ENCODE assay signal across 15 cellular contexts in the genomic region with DNA sequence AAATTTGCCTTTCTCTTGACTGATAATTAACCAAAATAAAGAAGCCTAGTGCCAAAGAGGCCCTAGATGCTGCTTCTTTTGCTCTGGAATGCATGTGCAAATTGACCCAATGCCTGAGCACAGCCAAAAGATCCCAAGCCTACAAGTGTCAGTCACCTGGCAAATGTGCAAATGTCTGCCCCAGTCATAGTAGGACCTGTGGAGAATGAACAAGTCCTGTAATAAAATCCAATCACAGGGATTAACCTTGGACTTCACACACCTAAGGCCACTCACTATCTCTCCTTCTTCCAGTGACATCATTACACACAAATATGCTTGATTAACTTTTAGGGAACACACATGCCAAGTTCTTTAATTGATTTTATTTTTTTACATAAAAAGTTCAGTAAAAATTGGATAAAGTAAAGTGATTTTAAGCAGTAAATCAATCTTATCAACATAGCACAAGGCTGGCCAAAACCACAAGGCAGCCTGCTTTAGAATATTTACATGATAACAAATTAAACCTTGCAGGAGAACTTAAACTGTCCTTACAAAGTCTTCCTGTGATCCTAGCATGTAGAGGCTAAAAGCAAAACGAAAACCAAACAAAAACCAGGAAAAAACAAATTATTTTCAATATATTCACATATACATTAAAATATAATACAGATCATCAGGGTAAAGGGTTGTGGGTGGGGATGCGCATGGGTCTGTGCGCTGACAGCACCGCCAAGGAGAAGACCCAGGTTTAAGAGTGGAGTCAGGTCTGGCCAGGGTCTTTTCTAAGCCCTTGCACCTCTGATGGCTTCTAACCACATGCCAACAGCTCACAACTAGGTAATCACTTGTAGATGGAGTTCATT. TPM values are rescaled to one million over a fixed set of nuclear protein-coding genes. Genes with fewer than 3 reads are reported as not detected.
DNase-seq lines count a peak whose midpoint lies in the region; ATAC-seq and TF ChIP-seq lines count a peak whose summit lies in the region.
"Had no signal": no experiment of that assay in that cellular context is flagged by ENCODE, and none has a peak within 500 bp of the region (broad histone marks: within the 10 kb centered on the region; RNA-seq: fewer than 3 reads in every experiment).

No MANE protein-coding gene starts in this region.

- H2BK5ac ChIP-seq in mesendoderm (ENCODE audit: low read length), result no peak overlapping the region

- no peak overlapping the region for H2BK15ac ChIP-seq in mesendoderm (replicated peaks; ENCODE audit: low read depth)

- no peak overlapping the region for H4K8ac ChIP-seq in mesendoderm (ENCODE audit: low read depth, low read length)

- no peak for TF ChIP-seq POLR2A in gastrocnemius medialis (IDR thresholded peaks at IDR 0.05)

- TF ChIP-seq CTCF in Panc1 (IDR thresholded peaks at IDR 0.05) (no peak), gastrocnemius medialis (IDR thresholded peaks at IDR 0.05 in 4 of 5, conservative IDR thresholded peaks at IDR 0.05 in 1 of 5) (no peak)

- H3K79me1 ChIP-seq in mesendoderm (ENCODE audit: low read length), result no peaks in the 10 kb centered on the region

- H3K4me2 ChIP-seq in mesendoderm (ENCODE audit: low read length), result no peak overlapping the region

- H2BK120ac ChIP-seq in mesendoderm (ENCODE audit: low read depth, low read length), result no peak overlapping the region

- no peaks in the 10 kb centered on the region for H3K9me3 Mint-ChIP-seq in activated CD4-positive, alpha-beta T cell treated with anti-CD3 and anti-CD28 coated beads for 36 hours (ENCODE audit: low read depth)
- H3K9me3 Mint-ChIP-seq in effector memory CD8-positive, alpha-beta T cell, result no peaks in the 10 kb centered on the region

- WGBS in mesendoderm (ENCODE audit: extremely low coverage, insufficient coverage, low lambda C conversion rate), result no CpG with 5 or more reads among the region's 4 CpGs

- no peaks in the 10 kb centered on the region for H3K4me1 ChIP-seq in Panc1 (ENCODE audit: control insufficient read depth, insufficient read depth, low read length)
- peaks cover 19 to 52% of the 10 kb centered on the region in 2 donors for H3K4me1 ChIP-seq in gastrocnemius medialis
- no peaks in the 10 kb centered on the region for H3K4me1 ChIP-seq in mesendoderm (ENCODE audit: control insufficient read depth, low read depth, low read length)
- H3K4me1 ChIP-seq: prostate gland had no signal

- H3K27ac ChIP-seq in Panc1 (ENCODE audit: low read length) (no peak overlapping the region), gastrocnemius medialis (peak overlapping the region; percentile 17 to 88 (median 44)), mesendoderm (ENCODE audit: low read depth, low read length) (no peak overlapping the region)
- H3K27ac ChIP-seq: prostate gland, WERI-Rb-1 had no signal

- no peak overlapping the region for H3K56ac ChIP-seq in mesendoderm (ENCODE audit: low read length)

- no peak overlapping the region for H3K4ac ChIP-seq in mesendoderm (ENCODE audit: low read depth, low read length)

- H3K23ac ChIP-seq in mesendoderm (ENCODE audit: low read length), result no peak overlapping the region

- POLR2A ChIA-PET in activated CD4-positive, alpha-beta T cell treated with anti-CD3 and anti-CD28 coated beads for 36 hours (lab: Charles Lee), result no interaction called here
- POLR2A ChIA-PET in Panc1 (lab: Charles Lee), result no interaction called here

- no peak overlapping the region for H3K4me3 ChIP-seq in Panc1 (ENCODE audit: low read depth in 2 of 2, low read length in 2 of 2)
- H3K4me3 ChIP-seq in gastrocnemius medialis, result no peak overlapping the region
- no peak overlapping the region for H3K4me3 ChIP-seq in mesendoderm (ENCODE audit: low read length)
- H3K4me3 ChIP-seq: heart right ventricle, lower lobe of right lung, prostate gland had no signal

- H3K4me3 Mint-ChIP-seq in activated CD4-positive, alpha-beta T cell treated with anti-CD3 and anti-CD28 coated beads for 36 hours, result no peak overlapping the region
- peak overlapping the region; percentile 42 to 48 for H3K4me3 Mint-ChIP-seq in effector memory CD8-positive, alpha-beta T cell

- CTCF ChIA-PET in activated CD4-positive, alpha-beta T cell treated with anti-CD3 and anti-CD28 coated beads for 36 hours (lab: Charles Lee), result interaction anchor here (1.1 kb wide), 1 partner anchor 10 kb away, joined by 3 read pairs; no protein-coding TSS in a partner anchor
- CTCF ChIA-PET in Panc1 (lab: Charles Lee), result no interaction called here

- BruUV-seq in Panc1 (replicated peaks; lab: Mats Ljungman, UMichigan), result TSS peak; percentile 71

- DNase-seq in activated CD4-positive, alpha-beta T cell treated with anti-CD3 and anti-CD28 coated beads for 36 hours, result no peak
- no peak for DNase-seq in activated CD4-positive, alpha-beta T cell treated with anti-CD3 and anti-CD28 coated beads for 48 hours
- DNase-seq in Panc1 (ENCODE audit: low read depth, low spot score) (no peak), gastrocnemius medialis (no peak), mesendoderm (no peak), MV-4-11 (lab: John Stamatoyannopoulos, UW) (no peak)
- no peak for DNase-seq in effector memory CD8-positive, alpha-beta T cell
- no peak for DNase-seq in stimulated activated CD4-positive, alpha-beta T cell treated with anti-CD3 and anti-CD28 coated beads, Interleukin-2, amount 100 ng/mL, for 48 hours
- DNase-seq: effector CD8-positive, alpha-beta T cell; heart right ventricle; lower lobe of right lung; NCI-H524; WERI-Rb-1 had no signal

- no peak overlapping the region for H3K18ac ChIP-seq in mesendoderm (ENCODE audit: low read length)

- H3K9ac ChIP-seq in mesendoderm (ENCODE audit: low read length), result no peak overlapping the region

- H2AK5ac ChIP-seq in mesendoderm (ENCODE audit: low read length), result no peak overlapping the region

- no peaks in the 10 kb centered on the region for H3K27me3 Mint-ChIP-seq in activated CD4-positive, alpha-beta T cell treated with anti-CD3 and anti-CD28 coated beads for 36 hours
- no peaks in the 10 kb centered on the region for H3K27me3 Mint-ChIP-seq in effector memory CD8-positive, alpha-beta T cell

- intact Hi-C loops in activated CD4-positive, alpha-beta T cell treated with anti-CD3 and anti-CD28 coated beads for 36 hours (cut with DNase I, micrococcal nuclease), result loop anchor here (5.0 to 10.0 kb wide), 5 partner anchors 41 to 358 kb away; partner anchors contain the start of genes KIF9 (in 1 of the 2), KLHL18 (in 1 of the 2) and SETD2 (in 1 of the 2)
- intact Hi-C loops in Panc1 (cut with micrococcal nuclease; ENCODE audit: unreplicated experiment), result no loop called here
- intact Hi-C loops in gastrocnemius medialis (cut with DNase I; ENCODE audit: low total_unique reads), result loop anchor here (5.0 kb wide), 1 partner anchor 84 kb away; no protein-coding TSS in a partner anchor

- peaks cover 46% of the 10 kb centered on the region for H3K4me1 Mint-ChIP-seq in activated CD4-positive, alpha-beta T cell treated with anti-CD3 and anti-CD28 coated beads for 36 hours
- H3K4me1 Mint-ChIP-seq in effector memory CD8-positive, alpha-beta T cell (ENCODE audit: low read depth in 2 of 2), result peaks cover 37 to 41% of the 10 kb centered on the region in 2 donors

- H3K27me3 ChIP-seq in Panc1 (ENCODE audit: control insufficient read depth, insufficient read depth, low read length) (no peaks in the 10 kb centered on the region), gastrocnemius medialis (no peaks in the 10 kb centered on the region), mesendoderm (ENCODE audit: insufficient read depth, low read length, poor library complexity) (no peaks in the 10 kb centered on the region)
- H3K27me3 ChIP-seq: heart right ventricle had no signal

- in situ Hi-C loops in Panc1 (cut with HindIII; ENCODE audit: low pct_unique_long_range_greater_than_20kb, low sequenced_read_pairs) (no loop called here), gastrocnemius medialis (cut with MboI; ENCODE audit: low sequenced_read_pairs in 4 of 4) (loop anchor here in 1 of 4 donors (25.0 kb wide), 1 partner anchor 329 kb away; the partner anchor contains the start of gene ALS2CL)

- H3K79me2 ChIP-seq in mesendoderm (ENCODE audit: control insufficient read depth, insufficient read depth, low read length), result no peaks in the 10 kb centered on the region

- H3K9me3 ChIP-seq in Panc1 (ENCODE audit: control insufficient read depth, insufficient read depth, low read depth, low read length) (no peaks in the 10 kb centered on the region), gastrocnemius medialis (no peaks in the 10 kb centered on the region)
- H3K9me3 ChIP-seq: heart right ventricle, lower lobe of right lung, prostate gland had no signal

- H3K36me3 ChIP-seq in Panc1 (ENCODE audit: control insufficient read depth, insufficient read depth, low read length) (peaks cover 7% of the 10 kb centered on the region), gastrocnemius medialis (peaks cover 0 to 24% of the 10 kb centered on the region in 2 donors), mesendoderm (ENCODE audit: control insufficient read depth, insufficient read depth, low read length) (peaks cover 3% of the 10 kb centered on the region)

- peaks cover 23% of the 10 kb centered on the region for H3K36me3 Mint-ChIP-seq in activated CD4-positive, alpha-beta T cell treated with anti-CD3 and anti-CD28 coated beads for 36 hours (ENCODE audit: low read depth)
- H3K36me3 Mint-ChIP-seq in effector memory CD8-positive, alpha-beta T cell (ENCODE audit: insufficient read depth), result peaks cover 43% of the 10 kb centered on the region

- ATAC-seq in activated CD4-positive, alpha-beta T cell treated with anti-CD3 and anti-CD28 coated beads for 36 hours, result no peak
- no peak for ATAC-seq in Panc1
- no peak for ATAC-seq in effector memory CD8-positive, alpha-beta T cell (replicated peaks)
- no peak for ATAC-seq in gastrocnemius medialis
- ATAC-seq: heart right ventricle, Right ventricle myocardium inferior had no signal

- peak overlapping the region; percentile 85 for H3K27ac Mint-ChIP-seq in activated CD4-positive, alpha-beta T cell treated with anti-CD3 and anti-CD28 coated beads for 36 hours
- H3K27ac Mint-ChIP-seq in effector memory CD8-positive, alpha-beta T cell, result peak overlapping the region; percentile 91 to 95

- no peak overlapping the region for H4K5ac ChIP-seq in mesendoderm (ENCODE audit: low read length)

RNA-seq across cellular contexts. Expression of gene NBEAL2, which starts 36.8 kb away (rescaled TPM):
- total RNA-seq in activated CD4-positive, alpha-beta T cell treated with anti-CD3 and anti-CD28 coated beads for 36 hours, result 10 to 100 TPM; 83.4 to 84.9 TPM
- 38.8 TPM for total RNA-seq in Panc1 (2021; ENCODE audit: unreplicated experiment)
- polyA plus RNA-seq in Panc1 (2012; ENCODE audit: insufficient read length), result 46.2 TPM
- total RNA-seq in gastrocnemius medialis, result 1 to 10 TPM; 4.1 to 8.7 (median 7.5) TPM
- polyA plus RNA-seq in mesendoderm (2013, experiment 1 of 2), result 11.0 TPM
- polyA plus RNA-seq in mesendoderm (2013, experiment 2 of 2), result 11.0 TPM

RNA-seq across cellular contexts. Expression of gene CCDC12, which starts 39.8 kb away (rescaled TPM):
- total RNA-seq in activated CD4-positive, alpha-beta T cell treated with anti-CD3 and anti-CD28 coated beads for 36 hours, result 10 to 100 TPM; 45.4 to 47.8 TPM
- total RNA-seq in Panc1 (2021; ENCODE audit: unreplicated experiment) (35.5 TPM), gastrocnemius medialis (10 to 100 TPM; 24.6 to 32.0 (median 29.0) TPM)
- polyA plus RNA-seq in Panc1 (2012; ENCODE audit: insufficient read length), result 54.3 TPM
- 49.1 TPM for polyA plus RNA-seq in mesendoderm (2013, experiment 1 of 2)
- 48.9 TPM for polyA plus RNA-seq in mesendoderm (2013, experiment 2 of 2)

Comparison
In these comparisons a context has a peak if more than half of its experiments do, and no peak if none do; other contexts are left out.
1. H3K27ac ChIP-seq: peak in gastrocnemius medialis (4 of 4); none in Panc1 (single experiment) and mesendoderm (single experiment).